Comparison of ENCODE assay signal across 21 cellular contexts in genomic region chr19:310781-311496, GRCh38. TPM values are rescaled to one million over a fixed set of nuclear protein-coding genes. Genes with fewer than 3 reads are reported as not detected.
A peak's percentile ranks its signal among the peaks of the same experiment; 100 is the strongest.
DNase-seq lines count a peak whose midpoint lies in the region; ATAC-seq and TF ChIP-seq lines count a peak whose summit lies in the region.
"Had no signal": no experiment of that assay in that cellular context is flagged by ENCODE, and none has a peak within 500 bp of the region (broad histone marks: within the 10 kb centered on the region; RNA-seq: fewer than 3 reads in every experiment).

No MANE protein-coding gene starts in this region.

- H3K9me3 ChIP-seq in heart left ventricle: no peaks in the 10 kb centered on the region
- no peaks in the 10 kb centered on the region for H3K9me3 ChIP-seq in parathyroid adenoma (ENCODE audit: control insufficient read depth, low read length)
- no peaks in the 10 kb centered on the region for H3K9me3 ChIP-seq in upper lobe of left lung
- no peaks in the 10 kb centered on the region for H3K9me3 ChIP-seq in neural progenitor cell (ENCODE audit: low read depth)

- H3K27me3 ChIP-seq in heart left ventricle (no peaks in the 10 kb centered on the region), parathyroid adenoma (ENCODE audit: control insufficient read depth, insufficient read depth, low read length) (no peaks in the 10 kb centered on the region), upper lobe of left lung (no peaks in the 10 kb centered on the region), neural progenitor cell (no peaks in the 10 kb centered on the region)
- H3K27me3 ChIP-seq: hepatocyte had no signal

- peaks cover 16% of the 10 kb centered on the region for H4K20me1 ChIP-seq in neural progenitor cell (ENCODE audit: low read depth)

- H3K9ac ChIP-seq in parathyroid adenoma (no peak overlapping the region), neural progenitor cell (no peak overlapping the region)

- peaks cover 10% of the 10 kb centered on the region for H3K4me1 Mint-ChIP-seq in endothelial cell (ENCODE audit: unreplicated experiment)
- H3K4me1 Mint-ChIP-seq in neural progenitor cell: no peaks in the 10 kb centered on the region

- TF ChIP-seq EP300 in upper lobe of left lung (IDR thresholded peaks at IDR 0.05): no peak

- TF ChIP-seq CTCF in heart left ventricle (IDR thresholded peaks at IDR 0.05): no peak
- TF ChIP-seq CTCF in endothelial cell (IDR thresholded peaks at IDR 0.05; ENCODE audit: unreplicated experiment): no peak
- no peak for TF ChIP-seq CTCF in parathyroid adenoma (IDR thresholded peaks at IDR 0.05)
- no peak for TF ChIP-seq CTCF in upper lobe of left lung (IDR thresholded peaks at IDR 0.05)
- TF ChIP-seq CTCF in neural progenitor cell (IDR thresholded peaks at IDR 0.05): no peak

- DNase-seq in heart left ventricle (peak in 1 of 5 donors; percentile 48), Right ventricle myocardium superior (no peak), endothelial cell (ENCODE audit: low spot score) (no peak), upper lobe of left lung (no peak), neural progenitor cell (ENCODE audit: low spot score) (no peak)
- no peak for DNase-seq in activated naive CD4-positive, alpha-beta T cell (lab: John Stamatoyannopoulos, UW)
- DNase-seq: activated CD4-positive, alpha-beta T cell treated with anti-CD3 and anti-CD28 coated beads, Interleukin-2, amount 50 U/mL, for 4 hours; amniotic stem cell; central memory CD4-positive, alpha-beta T cell; Kasumi-1; mesendoderm; naive thymus-derived CD4-positive, alpha-beta T cell; NCI-H1092 treated with DMSO at 0.1 percent for 48 hours; NCI-H2081 treated with DMSO at 0.1 percent for 48 hours; NCI-H446 treated with DMSO at 0.1 percent for 48 hours; NK-92 treated with Interleukin-12 subunit alpha and Interleukin-12 subunit beta, amount 100 ng/mL, for 24 hours; stimulated activated CD4-positive, alpha-beta T cell treated with anti-CD3 and anti-CD28 coated beads, Interleukin-4, amount 100 ng/mL, for 4 hours had no signal

- H3K4me2 ChIP-seq in parathyroid adenoma (ENCODE audit: low read length): no peak overlapping the region
- H3K4me2 ChIP-seq in neural progenitor cell: no peak overlapping the region
- H3K4me2 ChIP-seq: hepatocyte had no signal

- TF ChIP-seq POLR2A in heart left ventricle (IDR thresholded peaks at IDR 0.05) (no peak), upper lobe of left lung (IDR thresholded peaks at IDR 0.05) (no peak)

- H3K27ac ChIP-seq in heart left ventricle (peak overlapping the region; percentile 60 to 94 (median 84)), parathyroid adenoma (peak overlapping the region; percentile 27), upper lobe of left lung (peak overlapping the region; percentile 83 to 91 (median 86)), neural progenitor cell (no peak overlapping the region)
- H3K27ac ChIP-seq: hepatocyte had no signal

- H3K9me3 Mint-ChIP-seq in endothelial cell (ENCODE audit: unreplicated experiment): peaks cover 4% of the 10 kb centered on the region
- H3K9me3 Mint-ChIP-seq in neural progenitor cell: no peaks in the 10 kb centered on the region
- H3K9me3 Mint-ChIP-seq: naive thymus-derived CD4-positive, alpha-beta T cell; T-helper 2 cell treated with Interferon-gamma antibody and Interleukin-4, amounts not matched to agents 5 μg/mL and 100 μg/mL, for 36 hours had no signal

- H3K36me3 Mint-ChIP-seq in endothelial cell (ENCODE audit: low read depth, unreplicated experiment) (peaks cover 28% of the 10 kb centered on the region), neural progenitor cell (peaks cover 11% of the 10 kb centered on the region)

- H3K27me3 Mint-ChIP-seq in endothelial cell (ENCODE audit: unreplicated experiment) (peaks cover 2% of the 10 kb centered on the region), neural progenitor cell (ENCODE audit: insufficient read depth, low read depth) (no peaks in the 10 kb centered on the region)
- H3K27me3 Mint-ChIP-seq: naive thymus-derived CD4-positive, alpha-beta T cell had no signal

- H2AFZ ChIP-seq in parathyroid adenoma: no peak overlapping the region
- H2AFZ ChIP-seq in neural progenitor cell (replicated peaks): no peak overlapping the region
- H2AFZ ChIP-seq: hepatocyte had no signal

- ATAC-seq in heart left ventricle (peak in 2 of 4 donors; percentile 43 to 48), Right ventricle myocardium superior (ENCODE audit: poor library complexity) (no peak), upper lobe of left lung (ENCODE audit: low FRiP score in 2 of 2) (no peak), GM18502 (IDR thresholded peaks at IDR 0.05; ENCODE audit: poor library complexity, unreplicated experiment) (no peak)
- ATAC-seq: naive thymus-derived CD4-positive, alpha-beta T cell had no signal

- peak overlapping the region; percentile 40 to 58 (median 49) for H3K4me3 ChIP-seq in heart left ventricle
- no peak overlapping the region for H3K4me3 ChIP-seq in parathyroid adenoma (ENCODE audit: low read depth, low read length)
- H3K4me3 ChIP-seq in upper lobe of left lung: peak overlapping the region; percentile 38 to 60 (median 50)
- no peak overlapping the region for H3K4me3 ChIP-seq in neural progenitor cell
- H3K4me3 ChIP-seq: hepatocyte had no signal

- H3K4me1 ChIP-seq in heart left ventricle (peaks cover 0 to 8% (median 0%) of the 10 kb centered on the region in 12 donors), parathyroid adenoma (no peaks in the 10 kb centered on the region), upper lobe of left lung (peaks cover 8 to 26% (median 20%) of the 10 kb centered on the region in 4 donors), neural progenitor cell (no peaks in the 10 kb centered on the region)

- H3K36me3 ChIP-seq in heart left ventricle (peaks cover 0 to 75% (median 63%) of the 10 kb centered on the region in 9 donors), parathyroid adenoma (ENCODE audit: control insufficient read depth, insufficient read depth, low read length) (no peaks in the 10 kb centered on the region), upper lobe of left lung (peaks cover 14 to 80% (median 55%) of the 10 kb centered on the region in 4 donors), neural progenitor cell (no peaks in the 10 kb centered on the region)

- H3F3A ChIP-seq in neural progenitor cell (ENCODE audit: low read depth): no peaks in the 10 kb centered on the region

- intact Hi-C loops in heart left ventricle (cut with DNase I): loop anchor here in 1 of 10 donors (2.0 kb wide), 1 partner anchor 32 kb away; no protein-coding TSS in a partner anchor
- intact Hi-C loops in Right ventricle myocardium superior (cut with DNase I): no loop called here

- H3K27ac Mint-ChIP-seq in endothelial cell (ENCODE audit: unreplicated experiment): no peak overlapping the region
- H3K27ac Mint-ChIP-seq in neural progenitor cell: no peak overlapping the region
- H3K27ac Mint-ChIP-seq: naive thymus-derived CD4-positive, alpha-beta T cell; T-helper 2 cell treated with Interferon-gamma antibody and Interleukin-4, amounts not matched to agents 5 μg/mL and 100 μg/mL, for 36 hours had no signal

- H3K4me3 Mint-ChIP-seq in endothelial cell (ENCODE audit: unreplicated experiment) (peak overlapping the region; percentile 25), neural progenitor cell (no peak overlapping the region)
- H3K4me3 Mint-ChIP-seq: naive thymus-derived CD4-positive, alpha-beta T cell; T-helper 2 cell treated with Interferon-gamma antibody and Interleukin-4, amounts not matched to agents 5 μg/mL and 100 μg/mL, for 36 hours had no signal

- 52 to 84% (median 77%) methylated on average over 19 to 24 of the region's 24 CpGs for WGBS in heart left ventricle, 4 donors
- 67 to 76% methylated on average over 18 to 24 of the region's 24 CpGs for WGBS in upper lobe of left lung, 2 donors

- H3K79me2 ChIP-seq in parathyroid adenoma: peaks cover 5% of the 10 kb centered on the region
- H3K79me2 ChIP-seq in neural progenitor cell (ENCODE audit: low read depth): peaks cover 6% of the 10 kb centered on the region

RNA-seq across cellular contexts. Expression of gene PLPP2, which starts 19.7 kb away (rescaled TPM):
- 1 to 10 TPM in 4 of 9 donors, under 1 TPM in 5; 0.09 to 4.1 (median 1.00) TPM for total RNA-seq in heart left ventricle
- under 1 TPM; 0.54 to 0.99 TPM for polyA plus RNA-seq in heart left ventricle
- total RNA-seq in Right ventricle myocardium superior: 0.56 TPM
- total RNA-seq in endothelial cell (ENCODE audit: unreplicated experiment): 26.2 TPM
- total RNA-seq in upper lobe of left lung: 10 to 100 TPM in 4 of 6 donors, 1 to 10 TPM in 2; 7.1 to 50.1 (median 16.7) TPM
- 2.5 TPM in 1 of 2 replicates, not detected in the other for total RNA-seq in neural progenitor cell (ENCODE audit: low replicate concordance)
- polyA plus RNA-seq: naive thymus-derived CD4-positive, alpha-beta T cell had no signal

RNA-seq across cellular contexts. Expression of gene MIER2, which starts 33.7 kb away (rescaled TPM):
- total RNA-seq in heart left ventricle: 10 to 100 TPM; 15.7 to 30.3 (median 19.5) TPM
- polyA plus RNA-seq in heart left ventricle: 10 to 100 TPM; 18.7 to 22.2 TPM
- total RNA-seq in Right ventricle myocardium superior: 18.3 TPM
- 44.1 TPM for total RNA-seq in endothelial cell (ENCODE audit: unreplicated experiment)
- total RNA-seq in upper lobe of left lung: 10 to 100 TPM; 16.4 to 64.8 (median 31.7) TPM
- 12.9 and 20.6 TPM in 2 replicates for total RNA-seq in neural progenitor cell (ENCODE audit: low replicate concordance)

Comparison
In these comparisons a context has a peak if more than half of its experiments do, and no peak if none do; other contexts are left out.
1. H3K4me3 ChIP-seq: peak in heart left ventricle (12 of 12) and upper lobe of left lung (4 of 4); none in parathyroid adenoma (single experiment) and neural progenitor cell (single experiment).